In the genomic region with DNA sequence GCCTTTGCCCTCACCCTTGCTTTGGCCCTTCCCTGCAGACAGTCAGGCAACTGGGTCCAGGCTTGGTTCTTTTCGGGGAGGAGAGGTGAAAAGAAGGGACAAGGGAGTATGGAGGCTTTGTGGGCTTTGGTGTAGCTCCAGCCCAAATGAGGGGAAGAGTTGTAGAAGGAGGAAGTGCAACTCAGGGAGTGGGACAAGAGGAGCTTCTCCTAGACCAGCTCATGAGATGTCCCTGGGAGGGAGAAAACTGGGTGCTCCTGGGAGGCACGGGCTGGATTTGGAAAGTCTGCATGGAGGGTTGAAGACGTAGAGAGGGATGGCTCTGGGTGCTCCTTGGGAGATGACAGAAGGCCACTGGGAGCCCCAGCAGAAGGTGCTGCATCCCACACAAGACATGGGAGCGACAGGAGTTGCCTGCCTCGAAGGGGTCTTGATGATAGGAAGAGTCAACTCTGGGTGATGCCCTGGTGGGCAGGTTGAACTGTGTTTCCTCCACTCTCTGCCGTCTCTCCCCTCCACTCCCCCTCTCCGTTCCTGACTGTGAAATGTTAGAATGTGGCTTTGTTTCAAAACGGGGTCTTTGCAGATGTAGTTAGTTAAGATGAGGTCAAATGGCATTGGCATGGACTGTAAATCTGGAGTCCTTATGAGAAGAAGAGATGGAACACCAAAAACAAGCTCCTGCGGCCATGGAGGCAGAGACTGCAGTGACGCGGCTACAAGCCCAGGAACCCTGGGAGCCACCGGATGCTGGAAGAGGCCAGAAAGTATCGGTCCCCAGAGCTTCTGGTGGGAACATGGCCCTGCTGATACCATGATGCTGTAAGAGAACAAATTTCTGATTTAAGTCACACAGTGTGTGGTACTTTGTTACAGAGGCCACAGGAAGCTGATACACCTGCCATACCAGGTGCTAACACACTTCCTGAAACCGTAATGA, we compare ENCODE assay signal across 16 cellular contexts.
DNase-seq lines count a peak whose midpoint lies in the region; TF ChIP-seq lines count a peak whose summit lies in the region.
"Had no signal": no experiment of that assay in that cellular context is flagged by ENCODE, and none has a peak within 500 bp of the region (broad histone marks: within the 10 kb centered on the region; RNA-seq: fewer than 3 reads in every experiment).

No MANE protein-coding gene starts in this region.

- TF ChIP-seq POLR2A in vagina (IDR thresholded peaks at IDR 0.05) = no peak

- H3K27me3 ChIP-seq in right atrium auricular region (no peaks in the 10 kb centered on the region), left ventricle myocardium inferior (ENCODE audit: low read depth) (peaks cover 36% of the 10 kb centered on the region), endodermal cell (ENCODE audit: control insufficient read depth, insufficient read depth, low read length, poor library complexity, severe bottlenecking) (no peaks in the 10 kb centered on the region), vagina (no peaks in the 10 kb centered on the region)
- H3K27me3 ChIP-seq: BLaER1 treated with 17β-estradiol and CSF1 and Interleukin-3, amounts not matched to agents 10 nM and 100 nM had no signal

- CTCF ChIA-PET in MCF 10A (lab: Yijun Ruan, JAX) = interaction anchor here (0.7 kb wide), 2 partner anchors 681 to 1902 kb away, joined by 3 read pairs; no protein-coding TSS in a partner anchor

- TF ChIP-seq CTCF in right atrium auricular region (IDR thresholded peaks at IDR 0.05) (no peak), left ventricle myocardium inferior (IDR thresholded peaks at IDR 0.05; ENCODE audit: borderline replicate concordance) (no peak), endodermal cell (conservative IDR thresholded peaks at IDR 0.05) (no peak), neural crest cell (conservative IDR thresholded peaks at IDR 0.05) (no peak), vagina (IDR thresholded peaks at IDR 0.05) (no peak), MCF 10A (IDR thresholded peaks at IDR 0.05; ENCODE audit: unreplicated experiment) (no peak)

- no peaks in the 10 kb centered on the region for H3K36me3 ChIP-seq in right atrium auricular region
- no peaks in the 10 kb centered on the region for H3K36me3 ChIP-seq in left ventricle myocardium inferior
- no peaks in the 10 kb centered on the region for H3K36me3 ChIP-seq in endodermal cell (ENCODE audit: control insufficient read depth, insufficient read depth, low read length)
- no peaks in the 10 kb centered on the region for H3K36me3 ChIP-seq in vagina
- H3K36me3 ChIP-seq: BLaER1 treated with 17β-estradiol and CSF1 and Interleukin-3, amounts not matched to agents 10 nM and 100 nM had no signal

- H3K9ac ChIP-seq in endodermal cell (ENCODE audit: extremely low read depth, low read length, poor library complexity, severe bottlenecking) = no peak overlapping the region
- H3K9ac ChIP-seq: BLaER1 treated with 17β-estradiol and CSF1 and Interleukin-3, amounts not matched to agents 10 nM and 100 nM had no signal

- POLR2A ChIA-PET in MCF 10A (lab: Yijun Ruan, JAX) = no interaction called here

- H3K9me3 ChIP-seq in right atrium auricular region (no peaks in the 10 kb centered on the region), left ventricle myocardium inferior (replicated peaks) (no peaks in the 10 kb centered on the region), endodermal cell (ENCODE audit: control insufficient read depth, low read length) (no peaks in the 10 kb centered on the region), vagina (no peaks in the 10 kb centered on the region)

- no peak overlapping the region for H3K4me3 Mint-ChIP-seq in endodermal cell
- H3K4me3 Mint-ChIP-seq in neural crest cell = no peak overlapping the region
- no peak overlapping the region for H3K4me3 Mint-ChIP-seq in MCF 10A (ENCODE audit: unreplicated experiment)
- H3K4me3 Mint-ChIP-seq: B cell; CD8-positive, alpha-beta T cell had no signal

- no peaks in the 10 kb centered on the region for H3K4me1 Mint-ChIP-seq in endodermal cell
- no peaks in the 10 kb centered on the region for H3K4me1 Mint-ChIP-seq in neural crest cell
- H3K4me1 Mint-ChIP-seq in MCF 10A (ENCODE audit: insufficient read depth, unreplicated experiment) = no peaks in the 10 kb centered on the region
- H3K4me1 Mint-ChIP-seq: B cell had no signal

- H3K4me1 ChIP-seq in right atrium auricular region (no peaks in the 10 kb centered on the region), left ventricle myocardium inferior (no peaks in the 10 kb centered on the region), endodermal cell (ENCODE audit: control insufficient read depth, insufficient read depth, low read length) (no peaks in the 10 kb centered on the region), vagina (no peaks in the 10 kb centered on the region)

- intact Hi-C loops in left ventricle myocardium inferior (cut with micrococcal nuclease) = no loop called here
- intact Hi-C loops in vagina (cut with DNase I) = no loop called here
- intact Hi-C loops in MCF 10A (cut with micrococcal nuclease) = no loop called here

- WGBS in endodermal cell (ENCODE audit: insufficient coverage in 1 of 2, insufficient read length in 1 of 2), 2 experiments = 87 to 98% methylated on average over 6 to 12 of the region's 14 CpGs

- no peak overlapping the region for H3K4me3 ChIP-seq in right atrium auricular region
- no peak overlapping the region for H3K4me3 ChIP-seq in left ventricle myocardium inferior
- no peak overlapping the region for H3K4me3 ChIP-seq in endodermal cell (ENCODE audit: low read length)
- no peak overlapping the region for H3K4me3 ChIP-seq in vagina
- H3K4me3 ChIP-seq: BLaER1 treated with 17β-estradiol and CSF1 and Interleukin-3, amounts not matched to agents 10 nM and 100 nM had no signal

- H3K27me3 Mint-ChIP-seq in endodermal cell (ENCODE audit: insufficient read depth) = no peaks in the 10 kb centered on the region
- peaks cover 7% of the 10 kb centered on the region for H3K27me3 Mint-ChIP-seq in neural crest cell (ENCODE audit: low read depth)
- no peaks in the 10 kb centered on the region for H3K27me3 Mint-ChIP-seq in MCF 10A (ENCODE audit: insufficient read depth, unreplicated experiment)
- H3K27me3 Mint-ChIP-seq: B cell had no signal

- no peak overlapping the region for H3K27ac Mint-ChIP-seq in endodermal cell
- peak overlapping the region; percentile 78 for H3K27ac Mint-ChIP-seq in neural crest cell (ENCODE audit: unreplicated experiment)
- H3K27ac Mint-ChIP-seq in MCF 10A (ENCODE audit: low read depth, unreplicated experiment) = no peak overlapping the region
- H3K27ac Mint-ChIP-seq: B cell; CD8-positive, alpha-beta T cell had no signal

- no TSS peak for BruUV-seq in MCF 10A (replicated peaks; lab: Mats Ljungman, UMichigan)

- DNase-seq in right atrium auricular region (ENCODE audit: low spot score) (peak; percentile 43), left ventricle myocardium inferior (no peak), endodermal cell (peak; percentile 21), neural crest cell (ENCODE audit: low read depth, low spot score) (no peak), vagina (ENCODE audit: extremely low spot score in 2 of 2) (peak; percentile 55 to 77), epidermal melanocyte (ENCODE audit: insufficient read length, low spot score) (no peak), MCF 10A (ENCODE audit: unreplicated experiment) (no peak), HPDE6-E6E7 (ENCODE audit: extremely low spot score) (no peak)
- DNase-seq: Calu3, DMS79 treated with DMSO at 0.1 percent for 48 hours, GF-D8, GOT3, H7 had no signal

- H3K27ac ChIP-seq in right atrium auricular region = no peak overlapping the region
- H3K27ac ChIP-seq in left ventricle myocardium inferior (replicated peaks) = no peak overlapping the region
- H3K27ac ChIP-seq in endodermal cell (ENCODE audit: low read depth, low read length) = no peak overlapping the region
- H3K27ac ChIP-seq in vagina = no peak overlapping the region
- H3K27ac ChIP-seq: BLaER1 treated with 17β-estradiol and CSF1 and Interleukin-3, amounts not matched to agents 10 nM and 100 nM had no signal

- no peaks in the 10 kb centered on the region for H3K36me3 Mint-ChIP-seq in endodermal cell (ENCODE audit: low read depth)
- H3K36me3 Mint-ChIP-seq in neural crest cell (ENCODE audit: low read depth) = no peaks in the 10 kb centered on the region
- no peaks in the 10 kb centered on the region for H3K36me3 Mint-ChIP-seq in MCF 10A (ENCODE audit: insufficient read depth, unreplicated experiment)
- H3K36me3 Mint-ChIP-seq: CD8-positive, alpha-beta T cell had no signal

- H3K9me3 Mint-ChIP-seq in endodermal cell (peaks cover 7% of the 10 kb centered on the region), neural crest cell (peaks cover 6% of the 10 kb centered on the region), MCF 10A (ENCODE audit: unreplicated experiment) (peaks cover 34% of the 10 kb centered on the region)
- H3K9me3 Mint-ChIP-seq: CD8-positive, alpha-beta T cell had no signal

Comparison
In these comparisons a context has a peak if more than half of its experiments do, and no peak if none do; other contexts are left out.
1. DNase-seq: peak in right atrium auricular region (single experiment), endodermal cell (single experiment) and vagina (2 of 2); none in left ventricle myocardium inferior (single experiment), neural crest cell (single experiment), epidermal melanocyte (single experiment), MCF 10A (single experiment) and HPDE6-E6E7 (single experiment).